ENCODE assay signal across 20 cellular contexts in genomic region chr16:55384848-55385247, GRCh38.
"Had no signal": no experiment of that assay in that cellular context is flagged by ENCODE, and none has a peak within 500 bp of the region (broad histone marks: within the 10 kb centered on the region; RNA-seq: fewer than 3 reads in every experiment).

No MANE protein-coding gene starts in this region.

- H3K9me3 ChIP-seq: prostate gland, spleen, thoracic aorta, tibial nerve, upper lobe of left lung had no signal

- H3K27ac ChIP-seq: dorsolateral prefrontal cortex, prostate gland, skin epidermis, spleen, thoracic aorta, tibial nerve, upper lobe of left lung had no signal

- DNase-seq: central memory CD4-positive, alpha-beta T cell; dorsolateral prefrontal cortex; effector CD4-positive, alpha-beta T cell; head of caudate nucleus; hippocampal formation; left colon; naive B cell; nucleus accumbens; spleen; stimulated activated naive B cell treated with anti-CD40 and anti-IgM and Interleukin-4, amounts not matched to agents 10 μg/mL and 1 μg/mL and 100 μg/mL, for 72 hours; upper lobe of left lung had no signal

- H3K4me1 Mint-ChIP-seq: memory B cell; naive B cell; nephron; stimulated activated naive B cell treated with anti-CD40 and anti-IgM and Interleukin-4, amounts not matched to agents 10 μg/mL and 1 μg/mL and 100 μg/mL, for 72 hours had no signal

- H3K4me3 ChIP-seq: dorsolateral prefrontal cortex, lung, prostate gland, skin epidermis, spleen, thoracic aorta, tibial nerve, upper lobe of left lung had no signal

- H3K4me3 Mint-ChIP-seq: memory B cell; naive B cell; nephron; stimulated activated naive B cell treated with anti-CD40 and anti-IgM and Interleukin-4, amounts not matched to agents 10 μg/mL and 1 μg/mL and 100 μg/mL, for 72 hours; stimulated activated naive CD8-positive, alpha-beta T cell treated with anti-CD3 and anti-CD28 coated beads, Interleukin-15, Interleukin-2, amounts not matched to agents 100 ng/mL and 50 ng/mL, for 24 hours had no signal

- H3K4me1 ChIP-seq: prostate gland, spleen, tibial nerve, upper lobe of left lung had no signal

- H3K36me3 ChIP-seq: prostate gland, spleen, thoracic aorta, tibial nerve, upper lobe of left lung had no signal

- ATAC-seq: left colon; sciatic nerve; stimulated activated naive B cell treated with anti-CD40 and anti-IgM and Interleukin-4, amounts not matched to agents 10 μg/mL and 1 μg/mL and 100 μg/mL, for 72 hours had no signal

- H3K36me3 Mint-ChIP-seq: memory B cell; naive B cell; stimulated activated naive B cell treated with anti-CD40 and anti-IgM and Interleukin-4, amounts not matched to agents 10 μg/mL and 1 μg/mL and 100 μg/mL, for 72 hours had no signal

- H3K9me3 Mint-ChIP-seq: memory B cell; naive B cell; nephron; stimulated activated naive B cell treated with anti-CD40 and anti-IgM and Interleukin-4, amounts not matched to agents 10 μg/mL and 1 μg/mL and 100 μg/mL, for 72 hours; stimulated activated naive CD8-positive, alpha-beta T cell treated with anti-CD3 and anti-CD28 coated beads, Interleukin-15, Interleukin-2, amounts not matched to agents 100 ng/mL and 50 ng/mL, for 24 hours had no signal

- H3K27ac Mint-ChIP-seq: memory B cell; naive B cell; nephron; stimulated activated naive B cell treated with anti-CD40 and anti-IgM and Interleukin-4, amounts not matched to agents 10 μg/mL and 1 μg/mL and 100 μg/mL, for 72 hours; stimulated activated naive CD8-positive, alpha-beta T cell treated with anti-CD3 and anti-CD28 coated beads, Interleukin-15, Interleukin-2, amounts not matched to agents 100 ng/mL and 50 ng/mL, for 24 hours had no signal

- H3K27me3 ChIP-seq: tibial nerve, upper lobe of left lung had no signal
